Comparison of ENCODE assay signal across 16 cellular contexts in genomic region chr20:61942526-61942925, GRCh38.
DNase-seq lines count a peak whose midpoint lies in the region; ATAC-seq and TF ChIP-seq lines count a peak whose summit lies in the region.
"Had no signal": no experiment of that assay in that cellular context is flagged by ENCODE, and none has a peak within 500 bp of the region (broad histone marks: within the 10 kb centered on the region; RNA-seq: fewer than 3 reads in every experiment).

No MANE protein-coding gene starts in this region.

- H3K79me1 ChIP-seq in neuronal stem cell (ENCODE audit: low read depth, low read length) = no peaks in the 10 kb centered on the region

- H2BK15ac ChIP-seq in neuronal stem cell (ENCODE audit: low read length) = no peak overlapping the region

- BruUV-seq in Calu3 (replicated peaks; lab: Mats Ljungman, UMichigan) = no TSS peak

- CTCF ChIA-PET in Calu3 (lab: Charles Lee) = interaction anchor here (0.6 kb wide), 1 partner anchor 192 kb away, joined by 3 read pairs; no protein-coding TSS in a partner anchor

- no peak overlapping the region for H3K23ac ChIP-seq in neuronal stem cell (ENCODE audit: low read depth, low read length, poor library complexity)

- H3K36me3 ChIP-seq in neuronal stem cell (replicated peaks in 1 of 2; ENCODE audit: control insufficient read depth in 2 of 2, insufficient read depth in 2 of 2, low read length in 2 of 2) = no peaks in the 10 kb centered on the region
- H3K36me3 ChIP-seq in tibial artery = no peaks in the 10 kb centered on the region

- H3K27ac Mint-ChIP-seq in glutamatergic neuron (ENCODE audit: unreplicated experiment) = no peak overlapping the region
- H3K27ac Mint-ChIP-seq in Calu3 (ENCODE audit: unreplicated experiment) = no peak overlapping the region
- no peak overlapping the region for H3K27ac Mint-ChIP-seq in nephron progenitor cell

- no peak overlapping the region for H3K9ac ChIP-seq in neuronal stem cell (ENCODE audit: low read depth, low read length, poor library complexity)

- peaks cover 9% of the 10 kb centered on the region for H3K9me3 Mint-ChIP-seq in glutamatergic neuron (ENCODE audit: unreplicated experiment)
- H3K9me3 Mint-ChIP-seq in Calu3 (ENCODE audit: low read depth, unreplicated experiment) = no peaks in the 10 kb centered on the region
- no peaks in the 10 kb centered on the region for H3K9me3 Mint-ChIP-seq in nephron progenitor cell

- H3K27me3 ChIP-seq in neuronal stem cell (ENCODE audit: control insufficient read depth in 3 of 3, insufficient read depth in 3 of 3, low read depth in 1 of 3, low read length in 3 of 3) = no peaks in the 10 kb centered on the region
- H3K27me3 ChIP-seq in tibial artery = peaks cover 0 to 10% of the 10 kb centered on the region in 2 donors

- ATAC-seq in left ventricle myocardium superior = no peak
- ATAC-seq: K562 had no signal

- no peak overlapping the region for H2BK5ac ChIP-seq in neuronal stem cell (ENCODE audit: low read length)

- no CpG with 5 or more reads among the region's 9 CpGs for WGBS in neuronal stem cell (ENCODE audit: extremely low coverage in 2 of 2, insufficient read length in 2 of 2, insufficient replicate concordance in 1 of 2), 2 donors

- no peak overlapping the region for H3K18ac ChIP-seq in neuronal stem cell (ENCODE audit: low read length)

- H3K27me3 Mint-ChIP-seq in glutamatergic neuron (ENCODE audit: unreplicated experiment) (no peaks in the 10 kb centered on the region), Calu3 (ENCODE audit: unreplicated experiment) (no peaks in the 10 kb centered on the region), nephron progenitor cell (ENCODE audit: low read depth, poor library complexity) (peaks cover 5% of the 10 kb centered on the region)

- no peaks in the 10 kb centered on the region for H3K9me3 ChIP-seq in neuronal stem cell (replicated peaks in 1 of 2; ENCODE audit: control insufficient read depth in 2 of 2, insufficient read depth in 1 of 2, low read depth in 1 of 2, low read length in 2 of 2)
- H3K9me3 ChIP-seq in tibial artery = no peaks in the 10 kb centered on the region

- no peak overlapping the region for H2BK12ac ChIP-seq in neuronal stem cell (ENCODE audit: low read length)

- no peaks in the 10 kb centered on the region for H3K36me3 Mint-ChIP-seq in glutamatergic neuron (ENCODE audit: unreplicated experiment)
- peaks cover 4% of the 10 kb centered on the region for H3K36me3 Mint-ChIP-seq in Calu3 (ENCODE audit: insufficient read depth, unreplicated experiment)
- no peaks in the 10 kb centered on the region for H3K36me3 Mint-ChIP-seq in nephron progenitor cell (ENCODE audit: low read depth)

- H4K8ac ChIP-seq in neuronal stem cell (ENCODE audit: low read depth, low read length) = no peak overlapping the region

- H3K4me3 Mint-ChIP-seq in glutamatergic neuron (ENCODE audit: unreplicated experiment) (no peak overlapping the region), Calu3 (ENCODE audit: low read depth, unreplicated experiment) (no peak overlapping the region), nephron progenitor cell (no peak overlapping the region)

- H3K4me3 ChIP-seq in neuronal stem cell (ENCODE audit: low read length in 2 of 2) (no peak overlapping the region), tibial artery (no peak overlapping the region)
- H3K4me3 ChIP-seq: K562 had no signal

- H2AFZ ChIP-seq in neuronal stem cell (ENCODE audit: low read length) = no peak overlapping the region

- peak overlapping the region; percentile 71 for H3K14ac ChIP-seq in neuronal stem cell (ENCODE audit: low read length)

- H2BK120ac ChIP-seq in neuronal stem cell (ENCODE audit: low read depth, low read length) = no peak overlapping the region

- H4K91ac ChIP-seq in neuronal stem cell (ENCODE audit: low read depth, low read length, poor library complexity) = no peak overlapping the region

- no peak overlapping the region for H3K4ac ChIP-seq in neuronal stem cell (ENCODE audit: low read length)

- TF ChIP-seq CTCF in glutamatergic neuron (IDR thresholded peaks at IDR 0.05; ENCODE audit: partially characterized antibody, unreplicated experiment) (no peak), tibial artery (IDR thresholded peaks at IDR 0.05) (no peak), Calu3 (IDR thresholded peaks at IDR 0.05; ENCODE audit: unreplicated experiment) (no peak), nephron progenitor cell (IDR thresholded peaks at IDR 0.05) (no peak)

- no peak overlapping the region for H3K4me2 ChIP-seq in neuronal stem cell (ENCODE audit: insufficient read depth, low read length, poor library complexity, severe bottlenecking)

- peaks cover 7% of the 10 kb centered on the region for H3K4me1 Mint-ChIP-seq in glutamatergic neuron (ENCODE audit: low read depth, unreplicated experiment)
- no peaks in the 10 kb centered on the region for H3K4me1 Mint-ChIP-seq in Calu3 (ENCODE audit: low read depth, unreplicated experiment)
- no peaks in the 10 kb centered on the region for H3K4me1 Mint-ChIP-seq in nephron progenitor cell

- H3K27ac ChIP-seq in neuronal stem cell (replicated peaks; ENCODE audit: low read length) = no peak overlapping the region
- H3K27ac ChIP-seq in tibial artery = no peak overlapping the region

- peak; percentile 46 for DNase-seq in cardiac septum (ENCODE audit: low spot score)
- DNase-seq in left ventricle myocardium superior = no peak
- DNase-seq in glutamatergic neuron = peak; percentile 8
- no peak for DNase-seq in neuronal stem cell (ENCODE audit: low spot score)
- DNase-seq in tibial artery = peak; percentile 10 to 44
- DNase-seq in Calu3 = no peak
- DNase-seq in nephron progenitor cell = no peak
- DNase-seq in SIG-M5 (lab: John Stamatoyannopoulos, UW) = no peak
- DNase-seq: MV-4-11, NCI-H1105 treated with DMSO at 0.1 percent for 48 hours, NCI-H146, NCI-H1930, NCI-H446, NCI-H524 treated with DMSO at 0.1 percent for 48 hours, NCI-H774 had no signal

- intact Hi-C loops in cardiac septum (cut with DNase I) (no loop called here), left ventricle myocardium superior (cut with micrococcal nuclease) (no loop called here), tibial artery (cut with DNase I; ENCODE audit: low total_unique reads) (no loop called here), Calu3 (cut with micrococcal nuclease; ENCODE audit: unreplicated experiment) (no loop called here)

- H3K4me1 ChIP-seq in neuronal stem cell (ENCODE audit: control insufficient read depth in 2 of 2, insufficient read depth in 1 of 2, low read depth in 1 of 2, low read length in 2 of 2) = no peaks in the 10 kb centered on the region
- H3K4me1 ChIP-seq in tibial artery = no peaks in the 10 kb centered on the region

- no peak overlapping the region for H2AK5ac ChIP-seq in neuronal stem cell (ENCODE audit: low read depth, low read length)

Comparison
In these comparisons a context has a peak if more than half of its experiments do, and no peak if none do; other contexts are left out.
1. DNase-seq: peak in cardiac septum (single experiment), glutamatergic neuron (single experiment) and tibial artery (2 of 2); none in left ventricle myocardium superior (single experiment), neuronal stem cell (single experiment), Calu3 (single experiment), nephron progenitor cell (single experiment) and SIG-M5 (single experiment).